1 cellular context compared by ENCODE assay signal in genomic region chr2:96505231-96505889, GRCh38.
A peak's percentile ranks its signal among the peaks of the same experiment; 100 is the strongest.
TF ChIP-seq lines count a peak whose summit lies in the region.

TSS of gene NEURL3 (minus strand) at chr2:96505357. CDS start at chr2:96505286, 71 bp downstream.

TF ChIP-seq in HepG2, 621 proteins besides CTCF, POLR2A, EP300 and RAD21 (continued from another document and continues in another):
- TF ChIP-seq MYNN (CRISPR knock-in tag; IDR thresholded peaks at IDR 0.05; ENCODE audit: low read depth), result no peak
- no peak for TF ChIP-seq EEA1 (CRISPR knock-in tag; IDR thresholded peaks at IDR 0.05; ENCODE audit: borderline replicate concordance)
- TF ChIP-seq SRSF9 (IDR thresholded peaks at IDR 0.05; ENCODE audit: borderline replicate concordance, insufficient read depth, low read depth, low read length, poor library complexity, severe bottlenecking), result no peak
- TF ChIP-seq ATF3 (CRISPR knock-in tag; IDR thresholded peaks at IDR 0.05), result no peak
- peak; percentile 67; the same call in 1 of the 2 replicates for TF ChIP-seq FOXC1 (CRISPR knock-in tag; IDR thresholded peaks at IDR 0.05; ENCODE audit: borderline replicate concordance)
- no peak for TF ChIP-seq ZNF44 (CRISPR knock-in tag; IDR thresholded peaks at IDR 0.05)
- no peak for TF ChIP-seq NFATC3 (CRISPR knock-in tag; IDR thresholded peaks at IDR 0.05)
- 0 out of 2 replicates have a peak, but pooled peaks have one; percentile 30 for TF ChIP-seq ZBED4 (CRISPR knock-in tag; IDR thresholded peaks at IDR 0.05; ENCODE audit: borderline replicate concordance)
- TF ChIP-seq GABPB1 (CRISPR knock-in tag; IDR thresholded peaks at IDR 0.05), result peak; percentile 27; the same call in 1 of the 2 replicates
- no peak for TF ChIP-seq KDM4B (CRISPR knock-in tag; IDR thresholded peaks at IDR 0.05)
- 0 out of 2 replicates have a peak, but pooled peaks have one; percentile 24 for TF ChIP-seq ZNF329 (CRISPR knock-in tag; IDR thresholded peaks at IDR 0.05; ENCODE audit: low read depth)
- 0 out of 2 replicates have a peak, but pooled peaks have one; percentile 41 for TF ChIP-seq MIXL1 (CRISPR knock-in tag; IDR thresholded peaks at IDR 0.05)
- no peak for TF ChIP-seq IRX3 (CRISPR knock-in tag; IDR thresholded peaks at IDR 0.05; ENCODE audit: borderline replicate concordance, low read depth)
- TF ChIP-seq ZNF484 (CRISPR knock-in tag; IDR thresholded peaks at IDR 0.05; ENCODE audit: borderline replicate concordance, low read depth), result no peak
- peak; percentile 14; the same call in 1 of the 2 replicates for TF ChIP-seq NR2F6 (IDR thresholded peaks at IDR 0.05)
- TF ChIP-seq NR2F6 (CRISPR knock-in tag; IDR thresholded peaks at IDR 0.05), result no peak
- TF ChIP-seq SNAPC4 (CRISPR knock-in tag; IDR thresholded peaks at IDR 0.05), result peak; percentile 74; the same call in 1 of the 2 replicates
- TF ChIP-seq ZBTB40 (IDR thresholded peaks at IDR 0.05), result no peak
- no peak for TF ChIP-seq ZBTB40 (CRISPR knock-in tag; IDR thresholded peaks at IDR 0.05)
- TF ChIP-seq MXI1 (IDR thresholded peaks at IDR 0.05; ENCODE audit: borderline replicate concordance, low read depth, low read length), result peak; percentile 36; the same call in 1 of the 3 replicates
- no peak for TF ChIP-seq ZNF343 (CRISPR knock-in tag; IDR thresholded peaks at IDR 0.05)
- TF ChIP-seq SALL1 (CRISPR knock-in tag; IDR thresholded peaks at IDR 0.05), result peak; percentile 18; the same call in 1 of the 2 replicates
- 0 out of 2 replicates have a peak, but pooled peaks have one; percentile 58 for TF ChIP-seq ZNF850 (CRISPR knock-in tag; conservative IDR thresholded peaks at IDR 0.05)
- 0 out of 2 replicates have a peak, but pooled peaks have one; percentile 19 for TF ChIP-seq PATZ1 (CRISPR knock-in tag; IDR thresholded peaks at IDR 0.05)
- TF ChIP-seq SMAD3 (CRISPR knock-in tag; IDR thresholded peaks at IDR 0.05), result 0 out of 2 replicates have a peak, but pooled peaks have one; percentile 29
- no peak for TF ChIP-seq ZNF10 (CRISPR knock-in tag; IDR thresholded peaks at IDR 0.05; ENCODE audit: borderline replicate concordance, low read depth)
- peak; percentile 53; the same call in 1 of the 2 replicates for TF ChIP-seq DRAP1 (CRISPR knock-in tag; IDR thresholded peaks at IDR 0.05)
- 0 out of 2 replicates have a peak, but pooled peaks have one; percentile 25 for TF ChIP-seq ZNF788 (CRISPR knock-in tag; IDR thresholded peaks at IDR 0.05; ENCODE audit: borderline replicate concordance)
- TF ChIP-seq RFX5 (IDR thresholded peaks at IDR 0.05; ENCODE audit: low read depth, low read length), result peak; percentile 97
- 0 out of 2 replicates have a peak, but pooled peaks have one; percentile 26 for TF ChIP-seq HNF4A (CRISPR knock-in tag; IDR thresholded peaks at IDR 0.05)
